ENCODE assay signal across 8 cellular contexts in the genomic region with DNA sequence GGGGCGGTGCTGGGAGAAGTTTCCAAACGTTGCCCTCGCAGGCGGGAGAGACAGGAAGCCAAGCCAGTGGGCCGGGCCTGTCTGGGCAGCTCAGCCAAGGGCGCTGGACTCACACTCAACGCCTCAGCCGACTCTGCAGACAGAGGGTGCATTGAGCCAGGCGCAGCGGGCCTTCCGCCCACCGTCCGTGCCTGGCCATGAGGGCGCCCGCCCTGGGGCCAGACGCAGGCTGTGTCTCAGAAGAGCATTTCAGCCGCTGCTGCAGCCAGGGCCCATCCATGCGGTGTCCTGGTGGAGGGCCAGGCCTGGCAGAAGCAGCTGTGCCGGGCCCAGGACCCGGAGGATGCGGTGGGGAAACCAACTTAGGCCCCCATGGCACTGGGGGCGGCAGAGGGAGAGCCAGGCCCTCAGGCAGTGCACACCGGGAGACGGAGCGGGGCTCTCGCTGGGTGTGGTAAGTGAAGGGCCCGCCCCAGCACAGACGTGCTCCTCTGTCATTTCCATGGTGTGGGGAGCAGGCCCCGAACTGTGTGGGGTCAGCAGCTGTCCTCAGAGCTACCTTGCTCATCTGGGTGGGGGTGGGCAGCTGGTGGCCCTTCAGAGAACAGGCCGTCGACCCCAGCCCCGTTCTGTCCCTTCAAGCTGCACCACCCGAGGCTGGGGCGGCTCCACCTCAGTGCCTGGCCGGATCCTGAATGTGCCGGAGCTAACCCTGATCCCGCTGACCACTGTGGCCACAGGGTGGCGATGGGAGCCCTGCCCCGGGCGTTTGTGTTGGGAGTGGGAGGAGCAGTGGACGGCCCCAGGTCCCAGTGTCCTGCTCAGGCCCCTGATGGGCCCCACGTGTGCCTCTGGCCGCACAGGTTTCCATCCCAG. TPM values are rescaled to one million over a fixed set of nuclear protein-coding genes. Genes with fewer than 3 reads are reported as not detected.
DNase-seq lines count a peak whose midpoint lies in the region; ATAC-seq and TF ChIP-seq lines count a peak whose summit lies in the region.

No MANE protein-coding gene starts in this region.

- POLR2A ChIA-PET in CD4-positive, alpha-beta memory T cell (lab: Charles Lee; ENCODE audit: partially characterized antibody) = interaction anchor here (1.2 kb wide), 1 partner anchor 18 kb away, joined by 3 read pairs; a partner anchor contains a TSS

- DNase-seq in LHCN-M2 (ENCODE audit: low read depth) = peak; percentile 34
- peak; percentile 88 for DNase-seq in coronary artery (ENCODE audit: low spot score)
- peak; percentile 74 for DNase-seq in left kidney (ENCODE audit: low read depth, low spot score)
- peak; percentile 52 to 67 for DNase-seq in tibial nerve (ENCODE audit: low spot score in 2 of 2)
- DNase-seq in NCI-H82 (lab: John Stamatoyannopoulos, UW) = no peak
- no peak for DNase-seq in CD4-positive, alpha-beta memory T cell
- no peak for DNase-seq in activated CD4-positive, alpha-beta T cell treated with anti-CD3 and anti-CD28 coated beads for 1 hour

- H3K9me3 Mint-ChIP-seq in CD4-positive, alpha-beta memory T cell = no peaks in the 10 kb centered on the region

- H3K36me3 ChIP-seq in tibial nerve = peaks cover 0 to 30% (median 0%) of the 10 kb centered on the region in 3 donors
- no peaks in the 10 kb centered on the region for H3K36me3 ChIP-seq in CD4-positive, alpha-beta memory T cell (ENCODE audit: insufficient read depth, low read length)

- no peak for TF ChIP-seq CTCF in coronary artery (IDR thresholded peaks at IDR 0.05)
- TF ChIP-seq CTCF in tibial nerve (IDR thresholded peaks at IDR 0.05) = peak; percentile 32 to 83 (median 58)

- 21 to 24% methylated on average over 4 to 42 of the region's 43 CpGs for WGBS in tibial nerve, 2 donors

- H3K27me3 ChIP-seq in tibial nerve = no peaks in the 10 kb centered on the region
- no peaks in the 10 kb centered on the region for H3K27me3 ChIP-seq in CD4-positive, alpha-beta memory T cell (ENCODE audit: insufficient read depth, low read length)

- H3K27me3 Mint-ChIP-seq in CD4-positive, alpha-beta memory T cell = no peaks in the 10 kb centered on the region

- H3K4me1 ChIP-seq in tibial nerve = peaks cover 0 to 78% (median 45%) of the 10 kb centered on the region in 4 donors
- no peaks in the 10 kb centered on the region for H3K4me1 ChIP-seq in CD4-positive, alpha-beta memory T cell (ENCODE audit: insufficient read depth, low read length)

- H3K36me3 Mint-ChIP-seq in CD4-positive, alpha-beta memory T cell = no peaks in the 10 kb centered on the region

- TF ChIP-seq POLR2A in tibial nerve (IDR thresholded peaks at IDR 0.05) = peak; percentile 8 to 50

- H3K4me3 ChIP-seq in coronary artery (peak overlapping the region; percentile 67), tibial nerve (peak overlapping the region in 3 of 4 donors; percentile 7 to 29 (median 28))
- H3K4me3 ChIP-seq in CD4-positive, alpha-beta memory T cell (ENCODE audit: low read length in 2 of 2) = no peak overlapping the region

- no peak overlapping the region for H3K4me3 Mint-ChIP-seq in CD4-positive, alpha-beta memory T cell

- H3K27ac Mint-ChIP-seq in CD4-positive, alpha-beta memory T cell = no peak overlapping the region

- CTCF ChIA-PET in CD4-positive, alpha-beta memory T cell (lab: Charles Lee; ENCODE audit: partially characterized antibody) = interaction anchor here (1.0 kb wide), 1 partner anchor 56 kb away, joined by 3 read pairs; no protein-coding TSS in a partner anchor

- TF ChIP-seq EP300 in tibial nerve (IDR thresholded peaks at IDR 0.05) = peak; percentile 52 to 83

- no peak for ATAC-seq in HG03196 (IDR thresholded peaks at IDR 0.05; ENCODE audit: unreplicated experiment)

- no peaks in the 10 kb centered on the region for H3K4me1 Mint-ChIP-seq in CD4-positive, alpha-beta memory T cell

- no peaks in the 10 kb centered on the region for H3K9me3 ChIP-seq in tibial nerve
- no peaks in the 10 kb centered on the region for H3K9me3 ChIP-seq in CD4-positive, alpha-beta memory T cell (ENCODE audit: control insufficient read depth in 1 of 2, low read length in 2 of 2)

- peak overlapping the region; percentile 15 to 90 for H3K27ac ChIP-seq in coronary artery
- H3K27ac ChIP-seq in tibial nerve = peak overlapping the region; percentile 75 to 93 (median 86)
- H3K27ac ChIP-seq in CD4-positive, alpha-beta memory T cell (ENCODE audit: low read depth, low read length) = no peak overlapping the region

- intact Hi-C loops in CD4-positive, alpha-beta memory T cell (cut with micrococcal nuclease) = no loop called here

RNA-seq across cellular contexts. Expression of a gene that starts 18.0 kb away (rescaled TPM):
- total RNA-seq in LHCN-M2 (2014; rRNA removed) = 51.2 and 52.0 TPM in 2 replicates
- polyA plus RNA-seq in LHCN-M2 (2012) = 29.4 TPM
- 10 to 100 TPM; 49.4 to 79.5 (median 70.8) TPM for total RNA-seq in tibial nerve
- total RNA-seq in CD4-positive, alpha-beta memory T cell = 10 to 100 TPM; 26.0 to 32.3 TPM
- polyA plus RNA-seq in CD4-positive, alpha-beta memory T cell = 10 to 100 TPM; 71.3 to 86.1 TPM

RNA-seq across cellular contexts. Expression of a gene that starts 18.2 kb away (rescaled TPM):
- total RNA-seq in LHCN-M2 (2014; rRNA removed) (34.1 and 34.4 TPM in 2 replicates), tibial nerve (10 to 100 TPM; 28.8 to 95.1 (median 38.1) TPM)
- polyA plus RNA-seq in LHCN-M2 (2012) = 21.7 TPM
- 1 to 10 TPM; 7.6 to 8.1 TPM for total RNA-seq in CD4-positive, alpha-beta memory T cell
- 1 to 10 TPM in 1 of 2 donors, under 1 TPM in 1; 0.78 to 1.6 TPM for polyA plus RNA-seq in CD4-positive, alpha-beta memory T cell

RNA-seq across cellular contexts. Expression of a gene that starts 27.9 kb away (rescaled TPM):
- total RNA-seq in LHCN-M2 (2014; rRNA removed) (0.19 and 0.86 TPM in 2 replicates), tibial nerve (10 to 100 TPM in 1 of 4 donors, 1 to 10 TPM in 3; 3.1 to 19.8 (median 3.1) TPM)
- polyA plus RNA-seq in LHCN-M2 (2012) = 0.61 TPM
- 1 to 10 TPM in 1 of 2 experiments, under 1 TPM in 1; 0.70 to 1.2 TPM for total RNA-seq in CD4-positive, alpha-beta memory T cell
- polyA plus RNA-seq in CD4-positive, alpha-beta memory T cell = under 1 TPM in 1 of 2 donors, not detected in 1; 0.41 TPM

RNA-seq across cellular contexts. Expression of a gene that starts 41.6 kb away (rescaled TPM):
- not detected in 2 replicates for total RNA-seq in LHCN-M2 (2014; rRNA removed)
- not detected for polyA plus RNA-seq in LHCN-M2 (2012)
- under 1 TPM in 1 of 4 donors, not detected in 3; 0.20 TPM for total RNA-seq in tibial nerve
- total RNA-seq in CD4-positive, alpha-beta memory T cell = not detected
- polyA plus RNA-seq in CD4-positive, alpha-beta memory T cell = not detected

RNA-seq across cellular contexts. Expression of a gene that starts 54.5 kb away (rescaled TPM):
- total RNA-seq in LHCN-M2 (2014; rRNA removed) (9.2 and 9.4 TPM in 2 replicates), tibial nerve (10 to 100 TPM in 1 of 4 donors, 1 to 10 TPM in 3; 7.0 to 21.0 (median 9.5) TPM)
- 4.0 TPM for polyA plus RNA-seq in LHCN-M2 (2012)
- 10 to 100 TPM; 13.1 to 15.4 TPM for total RNA-seq in CD4-positive, alpha-beta memory T cell
- polyA plus RNA-seq in CD4-positive, alpha-beta memory T cell = 1 to 10 TPM in 1 of 2 donors, under 1 TPM in 1; 0.35 to 2.1 TPM

Comparison
In these comparisons a context has a peak if more than half of its experiments do, and no peak if none do; other contexts are left out.
1. DNase-seq: peak in LHCN-M2 (single experiment), coronary artery (single experiment), left kidney (single experiment) and tibial nerve (2 of 2); none in NCI-H82 (single experiment), CD4-positive, alpha-beta memory T cell (0 of 5) and activated CD4-positive, alpha-beta T cell treated with anti-CD3 and anti-CD28 coated beads for 1 hour (single experiment).
2. H3K4me3 ChIP-seq: peak in coronary artery (single experiment) and tibial nerve (3 of 4); none in CD4-positive, alpha-beta memory T cell (0 of 2).